In genomic region chr11:77040889-77041288, GRCh38 we compare ENCODE assay signal across 19 cellular contexts. TPM values are rescaled to one million over a fixed set of nuclear protein-coding genes. Genes with fewer than 3 reads are reported as not detected.
"Had no signal": no experiment of that assay in that cellular context is flagged by ENCODE, and none has a peak within 500 bp of the region (broad histone marks: within the 10 kb centered on the region; RNA-seq: fewer than 3 reads in every experiment).

No MANE protein-coding gene starts in this region.

- H3K36me3 ChIP-seq: right atrium auricular region, SJSA1, transverse colon had no signal

- H3K27ac Mint-ChIP-seq: activated CD8-positive, alpha-beta memory T cell treated with anti-CD3 and anti-CD28 coated beads, Interleukin-2, amount 10 ng/mL, durations not matched to agents 7 days and 5 days; endodermal cell had no signal

- ATAC-seq: activated CD8-positive, alpha-beta memory T cell treated with anti-CD3 and anti-CD28 coated beads, Interleukin-2, amount 10 ng/mL, durations not matched to agents 7 days and 5 days; activated T-cell treated with anti-CD3 and anti-CD28 coated beads, Interleukin-2, amount 50 U/mL, for 4 hours; mucosa of descending colon had no signal

- H3K9me3 ChIP-seq: mucosa of descending colon, right atrium auricular region, SJSA1, transverse colon had no signal

- H3K4me2 ChIP-seq: smooth muscle cell had no signal

- H3K4me3 Mint-ChIP-seq: activated CD8-positive, alpha-beta memory T cell treated with anti-CD3 and anti-CD28 coated beads, Interleukin-2, amount 10 ng/mL, durations not matched to agents 7 days and 5 days; activated T-cell treated with anti-CD3 and anti-CD28 coated beads, Interleukin-2, amount 50 U/mL, for 4 hours; endodermal cell had no signal

- H3K9me3 Mint-ChIP-seq: activated T-cell treated with anti-CD3 and anti-CD28 coated beads, Interleukin-2, amount 50 U/mL, for 4 hours had no signal

- H3K36me3 Mint-ChIP-seq: activated CD8-positive, alpha-beta memory T cell treated with anti-CD3 and anti-CD28 coated beads, Interleukin-2, amount 10 ng/mL, durations not matched to agents 7 days and 5 days had no signal

- H3K27me3 ChIP-seq: SJSA1 had no signal

- H3K27ac ChIP-seq: right atrium auricular region, SJSA1, transverse colon had no signal

- DNase-seq: activated CD4-positive, alpha-beta T cell treated with anti-CD3 and anti-CD28 coated beads, Interleukin-2, amount 50 U/mL, for 48 hours; activated CD4-positive, CD25-positive, alpha-beta regulatory T cell; activated gamma-delta T cell treated with Interleukin-2 at 50 U/mL for 16 hours; activated T-cell treated with anti-CD3 and anti-CD28 coated beads, Interleukin-2, amount 50 U/mL, for 4 hours; central memory CD4-positive, alpha-beta T cell; dermis blood vessel endothelial cell; endodermal cell; hypothalamus; left cardiac atrium; mucosa of descending colon; substantia nigra; transverse colon had no signal

- H3K4me3 ChIP-seq: lung, mucosa of descending colon, right atrium auricular region, SJSA1, smooth muscle cell, transverse colon had no signal

RNA-seq across cellular contexts. Expression of gene B3GNT6, which starts 6.7 kb away (rescaled TPM):
- total RNA-seq: activated CD8-positive, alpha-beta memory T cell treated with anti-CD3 and anti-CD28 coated beads, Interleukin-2, amount 10 ng/mL, durations not matched to agents 7 days and 5 days; activated T-cell treated with anti-CD3 and anti-CD28 coated beads, Interleukin-2, amount 50 U/mL, for 4 hours; dermis blood vessel endothelial cell; endodermal cell; glomerular endothelial cell; left cardiac atrium; right atrium auricular region had no signal
- polyA plus RNA-seq: neural cell had no signal
